In genomic region chr3:142586803-142587406, GRCh38 we compare ENCODE assay signal across 8 cellular contexts. TPM values are rescaled to one million over a fixed set of nuclear protein-coding genes. Genes with fewer than 3 reads are reported as not detected.
A peak's percentile ranks its signal among the peaks of the same experiment; 100 is the strongest.
DNase-seq lines count a peak whose midpoint lies in the region; ATAC-seq and TF ChIP-seq lines count a peak whose summit lies in the region.

No MANE protein-coding gene starts in this region.

- in situ Hi-C loops in HAP-1 (cut with MboI; ENCODE audit: low sequenced_read_pairs): loop anchor here (5.0 kb wide), 1 partner anchor 405 kb away; no protein-coding TSS in a partner anchor

- no peaks in the 10 kb centered on the region for H3K4me1 ChIP-seq in HAP-1

- peaks cover 10% of the 10 kb centered on the region for H3K27me3 ChIP-seq in HAP-1 (ENCODE audit: low read depth)

- no peak overlapping the region for H3K4me3 ChIP-seq in HAP-1

- no peaks in the 10 kb centered on the region for H3K9me3 Mint-ChIP-seq in activated CD4-positive, alpha-beta T cell treated with anti-CD3 and anti-CD28 coated beads for 36 hours (ENCODE audit: low read depth)

- no peaks in the 10 kb centered on the region for H3K36me3 ChIP-seq in HAP-1 (replicated peaks)

- no peak overlapping the region for H3K4me3 Mint-ChIP-seq in activated CD4-positive, alpha-beta T cell treated with anti-CD3 and anti-CD28 coated beads for 36 hours
- H3K4me3 Mint-ChIP-seq in T-helper 17 cell: no peak overlapping the region

- POLR2A ChIA-PET in activated CD4-positive, alpha-beta T cell treated with anti-CD3 and anti-CD28 coated beads for 36 hours (lab: Charles Lee): interaction anchor here (1.1 kb wide), 1 partner anchor 8 kb away, joined by 4 read pairs; the partner anchor contains the start of gene ATR

- DNase-seq in activated CD4-positive, alpha-beta T cell treated with anti-CD3 and anti-CD28 coated beads for 36 hours: peak; percentile 21
- DNase-seq in activated CD4-positive, alpha-beta T cell treated with anti-CD3 and anti-CD28 coated beads, Interleukin-2, amount 50 U/mL, for 4 hours: no peak
- peak; percentile 65 to 75 for DNase-seq in HAP-1 (ENCODE audit: low spot score in 2 of 2)
- peak; percentile 73 for DNase-seq in NCI-H146 treated with DMSO at 0.1 percent for 48 hours (lab: John Stamatoyannopoulos, UW; ENCODE audit: unreplicated experiment)
- no peak for DNase-seq in T-helper 17 cell
- DNase-seq in fibroblast of the conjunctiva (ENCODE audit: low read depth): peak; percentile 67
- no peak for DNase-seq in omental fat pad (ENCODE audit: low spot score)
- DNase-seq in stimulated activated CD4-positive, alpha-beta T cell treated with anti-CD3 and anti-CD28 coated beads, Interleukin-4, amount 100 ng/mL, for 1 hour: no peak

- intact Hi-C loops in activated CD4-positive, alpha-beta T cell treated with anti-CD3 and anti-CD28 coated beads for 36 hours (cut with DNase I, micrococcal nuclease): loop anchor here (1.0 to 5.0 kb wide), 4 partner anchors 240 to 408 kb away; no protein-coding TSS in a partner anchor

- H3K27ac Mint-ChIP-seq in activated CD4-positive, alpha-beta T cell treated with anti-CD3 and anti-CD28 coated beads for 36 hours: no peak overlapping the region
- no peak overlapping the region for H3K27ac Mint-ChIP-seq in T-helper 17 cell

- no peaks in the 10 kb centered on the region for H3K4me1 Mint-ChIP-seq in activated CD4-positive, alpha-beta T cell treated with anti-CD3 and anti-CD28 coated beads for 36 hours
- peaks cover 2% of the 10 kb centered on the region for H3K4me1 Mint-ChIP-seq in T-helper 17 cell

- ATAC-seq in activated CD4-positive, alpha-beta T cell treated with anti-CD3 and anti-CD28 coated beads for 36 hours: peak; percentile 69
- ATAC-seq in T-helper 17 cell (peak; percentile 70), omental fat pad (ENCODE audit: low FRiP score) (peak; percentile 59)

- no peaks in the 10 kb centered on the region for H3K36me3 Mint-ChIP-seq in activated CD4-positive, alpha-beta T cell treated with anti-CD3 and anti-CD28 coated beads for 36 hours (ENCODE audit: low read depth)
- no peaks in the 10 kb centered on the region for H3K36me3 Mint-ChIP-seq in T-helper 17 cell (ENCODE audit: low read depth)

- CTCF ChIA-PET in activated CD4-positive, alpha-beta T cell treated with anti-CD3 and anti-CD28 coated beads for 36 hours (lab: Charles Lee): interaction anchor here (1.0 to 1.4 kb wide), 3 partner anchors 21 to 414 kb away, joined by 3 to 4 read pairs (median 3); partner anchors contain the start of gene U2SURP

- peak in 1 of 3 donors; percentile 9 for TF ChIP-seq CTCF in omental fat pad (IDR thresholded peaks at IDR 0.05)

- H3K9me3 ChIP-seq in HAP-1 (no peaks in the 10 kb centered on the region), T-helper 17 cell (ENCODE audit: control insufficient read depth, low read length, poor library complexity, severe bottlenecking) (no peaks in the 10 kb centered on the region)

- peaks cover 2% of the 10 kb centered on the region for H3K27me3 Mint-ChIP-seq in activated CD4-positive, alpha-beta T cell treated with anti-CD3 and anti-CD28 coated beads for 36 hours
- peaks cover 35% of the 10 kb centered on the region for H3K27me3 Mint-ChIP-seq in T-helper 17 cell

RNA-seq across cellular contexts. Expression of gene ATR, which starts 8.4 kb away (rescaled TPM):
- total RNA-seq in activated CD4-positive, alpha-beta T cell treated with anti-CD3 and anti-CD28 coated beads for 36 hours: 10 to 100 TPM; 36.1 to 39.9 TPM
- total RNA-seq in T-helper 17 cell (10 to 100 TPM; 34.0 to 35.3 TPM), omental fat pad (10 to 100 TPM; 18.8 to 35.8 (median 32.3) TPM)

RNA-seq across cellular contexts. Expression of gene PLS1, which starts 9.3 kb away (rescaled TPM):
- total RNA-seq in activated CD4-positive, alpha-beta T cell treated with anti-CD3 and anti-CD28 coated beads for 36 hours: 1 to 10 TPM; 5.1 to 5.4 TPM
- 1 to 10 TPM in 1 of 2 donors, under 1 TPM in 1; 0.44 to 1.0 TPM for total RNA-seq in T-helper 17 cell
- total RNA-seq in omental fat pad: 1 to 10 TPM; 1.2 to 3.2 (median 2.0) TPM

Comparison
In these comparisons a context has a peak if more than half of its experiments do, and no peak if none do; other contexts are left out.
1. DNase-seq: peak in activated CD4-positive, alpha-beta T cell treated with anti-CD3 and anti-CD28 coated beads for 36 hours (single experiment), HAP-1 (2 of 2), NCI-H146 treated with DMSO at 0.1 percent for 48 hours (single experiment) and fibroblast of the conjunctiva (single experiment); none in activated CD4-positive, alpha-beta T cell treated with anti-CD3 and anti-CD28 coated beads, Interleukin-2, amount 50 U/mL, for 4 hours (0 of 2), T-helper 17 cell (0 of 3), omental fat pad (single experiment) and stimulated activated CD4-positive, alpha-beta T cell treated with anti-CD3 and anti-CD28 coated beads, Interleukin-4, amount 100 ng/mL, for 1 hour (single experiment).
2. Peak in every context shown above with its lines, with median percentiles within 50 percentile points of each other: ATAC-seq.